Comparison of ENCODE assay signal across 26 cellular contexts in genomic region chr12:77058740-77059139, GRCh38. TPM values are rescaled to one million over a fixed set of nuclear protein-coding genes. Genes with fewer than 3 reads are reported as not detected.
DNase-seq lines count a peak whose midpoint lies in the region; ATAC-seq and TF ChIP-seq lines count a peak whose summit lies in the region.
"Had no signal": no experiment of that assay in that cellular context is flagged by ENCODE, and none has a peak within 500 bp of the region (broad histone marks: within the 10 kb centered on the region; RNA-seq: fewer than 3 reads in every experiment).

No MANE protein-coding gene starts in this region.

- no peaks in the 10 kb centered on the region for H3K9me3 ChIP-seq in HCT116 (ENCODE audit: control insufficient read depth in 1 of 2, insufficient read depth in 1 of 2, low read depth in 1 of 2, low read length in 2 of 2)
- H3K9me3 ChIP-seq in RWPE2 (ENCODE audit: severe bottlenecking), result no peaks in the 10 kb centered on the region
- H3K9me3 ChIP-seq in skeletal muscle satellite cell (replicated peaks; ENCODE audit: low read length), result no peaks in the 10 kb centered on the region
- H3K9me3 ChIP-seq: testis, vagina had no signal

- POLR2A ChIA-PET in HCT116 (lab: Charles Lee) (no interaction called here), T-cell (lab: Charles Lee) (no interaction called here)

- H3K27me3 Mint-ChIP-seq in T-cell, result peaks cover 14 to 26% of the 10 kb centered on the region in 2 donors

- H3K9me2 ChIP-seq in HCT116 (ENCODE audit: insufficient read depth), result no peaks in the 10 kb centered on the region

- H3K4me1 ChIP-seq in HCT116 (ENCODE audit: control insufficient read depth in 1 of 2, insufficient read depth in 2 of 2, low read length in 2 of 2) (peaks cover under 1 to 19% of the 10 kb centered on the region in 2 experiments; a peak in 2 of 4 replicates), RWPE2 (ENCODE audit: insufficient read depth, poor library complexity, severe bottlenecking) (peaks cover 14% of the 10 kb centered on the region), skeletal muscle satellite cell (ENCODE audit: control insufficient read depth, insufficient read depth, low read length) (peaks cover 38% of the 10 kb centered on the region)
- H3K4me1 ChIP-seq: parathyroid adenoma, testis, vagina had no signal

- RAD21 ChIA-PET in HCT116 (lab: Charles Lee; ENCODE audit: low non-redundant PET in 1 of 2, low total read pairs in 2 of 2, uncharacterized antibody in 2 of 2, unreplicated experiment in 2 of 2), result no interaction called here

- no peaks in the 10 kb centered on the region for H3K27me3 ChIP-seq in HCT116 (ENCODE audit: insufficient read depth, low read length)
- no peaks in the 10 kb centered on the region for H3K27me3 ChIP-seq in RWPE2 (ENCODE audit: insufficient read depth, poor library complexity, severe bottlenecking)
- no peaks in the 10 kb centered on the region for H3K27me3 ChIP-seq in skeletal muscle satellite cell (ENCODE audit: control insufficient read depth, insufficient read depth, low read length)
- H3K27me3 ChIP-seq: hepatocyte, testis, vagina had no signal

- no peak for TF ChIP-seq RAD21 in HCT116 (IDR thresholded peaks at IDR 0.05; ENCODE audit: low read depth)

- H4K20me1 ChIP-seq in HCT116 (ENCODE audit: insufficient read depth), result no peaks in the 10 kb centered on the region

- DNase-seq in HCT116 (ENCODE audit: low read depth, low spot score) (no peak), RWPE2 (ENCODE audit: low spot score) (no peak), fibroblast of mammary gland (ENCODE audit: low read depth) (peak; percentile 42), T-cell (no peak), erythroblast (lab: John Stamatoyannopoulos, UW) (no peak), RPMI8226 (no peak)
- DNase-seq: activated CD4-positive, alpha-beta T cell treated with anti-CD3 and anti-CD28 coated beads, Interleukin-2, amount 50 U/mL, for 1 hour; activated naive CD4-positive, alpha-beta T cell treated with anti-CD3 and anti-CD28 coated beads, Interleukin-2, amount 50 U/mL, for 16 hours; anterior cingulate cortex; Kasumi-1; left ventricle myocardium superior; NCI-H1092; NCI-H1930; NCI-H345; NCI-H82; right cardiac atrium; stimulated activated CD4-positive, alpha-beta T cell treated with anti-CD3 and anti-CD28 coated beads, Interleukin-12 subunit alpha, Interleukin-12 subunit beta, amount 100 ng/mL, for 4 hours; stimulated activated CD4-positive, alpha-beta T cell treated with anti-CD3 and anti-CD28 coated beads, Interleukin-4, amount 100 ng/mL, for 24 hours; stimulated activated naive CD4-positive, alpha-beta T cell treated with Interleukin-2 at 50 U/mL for 16 hours; testis had no signal

- H3K27ac ChIP-seq in HCT116 (ENCODE audit: low read depth, low read length) (no peak overlapping the region), RWPE2 (ENCODE audit: poor library complexity, severe bottlenecking) (peak overlapping the region; percentile 70)
- H3K27ac ChIP-seq: hepatocyte, parathyroid adenoma, testis, vagina had no signal

- CTCF ChIA-PET in HCT116 (lab: Charles Lee), result interaction anchor here (1.3 kb wide), 1 partner anchor 9 kb away, joined by 4 read pairs; no protein-coding TSS in a partner anchor
- CTCF ChIA-PET in T-cell (lab: Charles Lee), result interaction anchor here (0.6 to 1.8 kb wide), 2 partner anchors 9 to 1858 kb away, joined by 4 to 5 read pairs; no protein-coding TSS in a partner anchor

- no peak overlapping the region for H3K27ac Mint-ChIP-seq in T-cell
- H3K27ac Mint-ChIP-seq: WTC11 had no signal

- H3K4me3 ChIP-seq in HCT116 (replicated peaks in 1 of 2; ENCODE audit: low read depth in 1 of 2, low read length in 2 of 2) (no peak overlapping the region), RWPE2 (ENCODE audit: severe bottlenecking) (no peak overlapping the region), fibroblast of mammary gland (ENCODE audit: control insufficient read depth, low read depth, low read length) (no peak overlapping the region), skeletal muscle satellite cell (ENCODE audit: low read length) (peak overlapping the region; percentile 9)
- H3K4me3 ChIP-seq: hepatocyte, testis, vagina had no signal

- intact Hi-C loops in HCT116 (cut with micrococcal nuclease), result no loop called here

- H3K36me3 ChIP-seq in HCT116 (ENCODE audit: control insufficient read depth in 1 of 2, insufficient read depth in 2 of 2, low read length in 2 of 2), result peaks cover 5 to 46% of the 10 kb centered on the region in 2 experiments; a peak in 3 of 4 replicates
- H3K36me3 ChIP-seq in RWPE2 (ENCODE audit: low read depth), result peaks cover 88% of the 10 kb centered on the region
- H3K36me3 ChIP-seq in skeletal muscle satellite cell (ENCODE audit: insufficient read depth, low read length), result peaks cover 11% of the 10 kb centered on the region
- H3K36me3 ChIP-seq: vagina had no signal

- no peak overlapping the region for H3K4me3 Mint-ChIP-seq in T-cell
- H3K4me3 Mint-ChIP-seq: WTC11 had no signal

- peaks cover 0 to 6% (median 0%) of the 10 kb centered on the region in 3 donors for H3K4me1 Mint-ChIP-seq in T-cell

- H2AFZ ChIP-seq in HCT116 (ENCODE audit: low read depth, low read length, poor library complexity, severe bottlenecking), result no peak overlapping the region
- H2AFZ ChIP-seq: hepatocyte, parathyroid adenoma had no signal

- H3K9me3 Mint-ChIP-seq in T-cell, result no peaks in the 10 kb centered on the region
- H3K9me3 Mint-ChIP-seq: WTC11 had no signal

- no peak overlapping the region for H3K9ac ChIP-seq in HCT116 (ENCODE audit: low read length)
- peak overlapping the region; percentile 49 for H3K9ac ChIP-seq in skeletal muscle satellite cell (ENCODE audit: low read depth, low read length)
- H3K9ac ChIP-seq: parathyroid adenoma had no signal

- TF ChIP-seq POLR2A in HCT116 (IDR thresholded peaks at IDR 0.05; ENCODE audit: borderline replicate concordance, extremely low read depth, insufficient read depth, insufficient read length) (no peak), erythroblast (IDR thresholded peaks at IDR 0.05; ENCODE audit: low read length) (no peak)

- TF ChIP-seq CTCF in HCT116 (IDR thresholded peaks at IDR 0.05 in 2 of 3, conservative IDR thresholded peaks at IDR 0.05 in 1 of 3; ENCODE audit: borderline replicate concordance in 1 of 3, insufficient read depth in 1 of 3, low read depth in 2 of 3, low read length in 2 of 3) (no peak), RWPE2 (IDR thresholded peaks at IDR 0.05; ENCODE audit: poor library complexity, severe bottlenecking) (no peak), fibroblast of mammary gland (conservative IDR thresholded peaks at IDR 0.05; ENCODE audit: control insufficient read depth, insufficient read depth, low read depth, low read length) (no peak)

- H3K79me2 ChIP-seq in HCT116 (ENCODE audit: insufficient read depth, low read length), result peaks cover 85% of the 10 kb centered on the region
- H3K79me2 ChIP-seq: hepatocyte, parathyroid adenoma had no signal

- ATAC-seq in HCT116 (peak; percentile 20; the same call in 1 of the 2 replicates), RWPE2 (ENCODE audit: low read depth) (peak; percentile 63), T-cell (replicated peaks in 1 of 4) (no peak)
- ATAC-seq: left ventricle myocardium superior, right cardiac atrium, Right ventricle myocardium inferior, WTC11 had no signal

- H3K4me2 ChIP-seq in HCT116 (ENCODE audit: low read length) (no peak overlapping the region), skeletal muscle satellite cell (ENCODE audit: low read length) (peak overlapping the region; percentile 46)
- H3K4me2 ChIP-seq: hepatocyte had no signal

- BruUV-seq in HCT116 (replicated peaks; lab: Mats Ljungman, UMichigan), result no TSS peak

- no peaks in the 10 kb centered on the region for H3K36me3 Mint-ChIP-seq in T-cell

TF ChIP-seq in HCT116, 20 proteins besides CTCF, POLR2A, EP300 and RAD21:
- no peak for TF ChIP-seq EGR1 (IDR thresholded peaks at IDR 0.05; ENCODE audit: low read depth)
- no peak for TF ChIP-seq JUND (IDR thresholded peaks at IDR 0.05)
- TF ChIP-seq SRF (IDR thresholded peaks at IDR 0.05; ENCODE audit: low read depth), result no peak
- TF ChIP-seq CEBPB (IDR thresholded peaks at IDR 0.05; ENCODE audit: low read depth), result no peak
- TF ChIP-seq MAX (IDR thresholded peaks at IDR 0.05), result no peak
- TF ChIP-seq TCF7L2 (IDR thresholded peaks at IDR 0.05; ENCODE audit: borderline replicate concordance, extremely low read depth, insufficient read depth, insufficient read length), result no peak
- TF ChIP-seq EZH2phosphoT487 (IDR thresholded peaks at IDR 0.05; ENCODE audit: borderline replicate concordance), result no peak
- TF ChIP-seq ZNF274 (IDR thresholded peaks at IDR 0.05; ENCODE audit: low read depth, low read length), result no peak
- TF ChIP-seq FOSL1 (IDR thresholded peaks at IDR 0.05; ENCODE audit: low read depth), result no peak
- TF ChIP-seq ELF1 (IDR thresholded peaks at IDR 0.05; ENCODE audit: borderline replicate concordance, low read depth), result no peak
- no peak for TF ChIP-seq ZFX (IDR thresholded peaks at IDR 0.05)
- TF ChIP-seq SP1 (IDR thresholded peaks at IDR 0.05; ENCODE audit: low read depth), result no peak
- no peak for TF ChIP-seq SIN3A (IDR thresholded peaks at IDR 0.05; ENCODE audit: low read depth)
TF ChIP-seq in HCT116: peak in this region for 0.

RNA-seq across cellular contexts. Expression of gene E2F7, which starts 6.6 kb away (rescaled TPM):
- total RNA-seq in HCT116 (2021; ENCODE audit: unreplicated experiment) (19.5 TPM), T-cell (under 1 TPM; 0.13 to 0.66 (median 0.58) TPM)
- 7.7 and 8.0 TPM in 2 replicates for polyA plus RNA-seq in HCT116 (2012)
- 7.6 and 9.4 TPM in 2 replicates for total RNA-seq in skeletal muscle satellite cell (2012; rRNA removed)

Comparison
In these comparisons a context has a peak if more than half of its experiments do, and no peak if none do; other contexts are left out.
1. ATAC-seq: peak in HCT116 (single experiment) and RWPE2 (single experiment); none in T-cell (0 of 4).
2. RNA of gene E2F7, which starts 6.6 kb away (total RNA-seq): 19.5 TPM in HCT116 (single experiment); 0.13 to 0.66 TPM in T-cell; every median in the first group is over 10 times any median in the second.